ENCODE assay signal across 10 cellular contexts in the genomic region with DNA sequence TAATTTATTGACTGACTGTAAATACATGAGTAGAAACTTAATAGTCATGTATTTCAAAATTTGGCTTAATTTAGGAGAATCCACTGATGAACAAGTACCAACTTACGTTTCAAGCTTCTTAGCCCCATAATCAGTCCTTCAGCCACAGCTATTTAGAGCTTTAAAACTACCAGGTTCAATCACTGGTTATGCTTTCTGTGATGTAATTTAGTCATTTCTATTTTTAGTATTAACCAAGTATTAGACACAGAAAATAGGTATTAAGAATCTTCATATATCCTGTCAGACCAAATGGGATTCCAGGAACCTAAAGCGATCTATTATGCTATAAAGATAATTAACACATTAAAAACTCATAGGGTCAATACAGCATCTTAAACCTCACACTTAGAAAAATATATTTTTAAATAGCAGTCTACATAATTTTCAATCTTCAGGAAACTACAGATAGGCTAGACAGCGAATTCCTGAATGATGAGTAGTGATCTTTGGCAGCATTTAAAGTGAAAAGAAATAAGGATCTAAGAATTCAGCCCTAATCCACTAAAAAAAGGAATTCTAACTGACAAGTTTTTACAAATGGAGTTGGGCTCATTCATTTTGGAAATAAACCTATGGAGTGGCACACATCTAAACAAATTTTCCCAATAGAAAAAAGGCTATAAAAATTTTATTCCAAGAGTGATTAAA. TPM values are rescaled to one million over a fixed set of nuclear protein-coding genes. Genes with fewer than 3 reads are reported as not detected.
DNase-seq lines count a peak whose midpoint lies in the region; ATAC-seq, FAIRE-seq and TF ChIP-seq lines count a peak whose summit lies in the region.
"Had no signal": no experiment of that assay in that cellular context is flagged by ENCODE, and none has a peak within 500 bp of the region (broad histone marks: within the 10 kb centered on the region; RNA-seq: fewer than 3 reads in every experiment).

No MANE protein-coding gene starts in this region.

- dilution Hi-C loops in endothelial cell of umbilical vein (cut with MboI; ENCODE audit: extremely low pct_ligation_motif_present, low sequenced_read_pairs): no loop called here

- no peak for TF ChIP-seq CTCF in endothelial cell of umbilical vein (IDR thresholded peaks at IDR 0.05; ENCODE audit: extremely low read depth in 1 of 2, insufficient read depth in 1 of 2, low read depth in 1 of 2, low read length in 2 of 2)
- no peak for TF ChIP-seq CTCF in smooth muscle cell (IDR thresholded peaks at IDR 0.05; ENCODE audit: borderline replicate concordance, insufficient read depth, poor library complexity, severe bottlenecking)

- H3K27ac ChIP-seq in endothelial cell of umbilical vein (ENCODE audit: insufficient read depth, low read depth, low read length) (peak overlapping the region; percentile 78), smooth muscle cell (ENCODE audit: low read depth) (peak overlapping the region; percentile 81)
- H3K27ac ChIP-seq: PC-9 had no signal

- CTCF ChIA-PET in endothelial cell of umbilical vein (lab: Charles Lee): interaction anchor here (1.0 to 1.7 kb wide), 6 partner anchors 11 to 53 kb away, joined by 3 to 14 read pairs (median 5); no protein-coding TSS in a partner anchor

- H3K9me3 ChIP-seq in endothelial cell of umbilical vein (replicated peaks; ENCODE audit: control insufficient read depth, insufficient read depth, low read length) (no peaks in the 10 kb centered on the region), smooth muscle cell (replicated peaks; ENCODE audit: low read depth) (no peaks in the 10 kb centered on the region)

- no peaks in the 10 kb centered on the region for H3K79me2 ChIP-seq in endothelial cell of umbilical vein (ENCODE audit: control insufficient read depth, insufficient read depth, low read length)
- H3K79me2 ChIP-seq in smooth muscle cell (ENCODE audit: low read depth): no peaks in the 10 kb centered on the region

- POLR2A ChIA-PET in endothelial cell of umbilical vein (lab: Charles Lee): no interaction called here

- H3K4me1 ChIP-seq in endothelial cell of umbilical vein (ENCODE audit: control insufficient read depth, extremely low read depth, insufficient read depth, low read length) (peaks cover 39% of the 10 kb centered on the region), smooth muscle cell (ENCODE audit: low read depth) (peaks cover 6% of the 10 kb centered on the region)

- ATAC-seq in GM18867 (IDR thresholded peaks at IDR 0.05; ENCODE audit: unreplicated experiment) (peak; percentile 63), HG03039 (IDR thresholded peaks at IDR 0.05; ENCODE audit: unreplicated experiment) (no peak), HG03095 (IDR thresholded peaks at IDR 0.05; ENCODE audit: unreplicated experiment) (no peak)

- peaks cover 0 to 13% of the 10 kb centered on the region in 2 experiments for H3K36me3 ChIP-seq in endothelial cell of umbilical vein (ENCODE audit: control insufficient read depth in 2 of 2, extremely low read depth in 1 of 2, insufficient read depth in 2 of 2, low read length in 2 of 2)
- peaks cover 14% of the 10 kb centered on the region for H3K36me3 ChIP-seq in smooth muscle cell (ENCODE audit: low read depth)

- H3K4me3 ChIP-seq in endothelial cell of umbilical vein (replicated peaks in 1 of 3; ENCODE audit: insufficient read depth in 1 of 3, low read depth in 1 of 3, low read length in 3 of 3) (peak overlapping the region in 1 of 3 experiments; percentile 17), smooth muscle cell (no peak overlapping the region)
- H3K4me3 ChIP-seq: PC-9 had no signal

- H3F3A ChIP-seq in smooth muscle cell (ENCODE audit: low read depth): peaks cover 4% of the 10 kb centered on the region

- H2AFZ ChIP-seq in endothelial cell of umbilical vein (ENCODE audit: low read depth, low read length): no peak overlapping the region
- no peak overlapping the region for H2AFZ ChIP-seq in smooth muscle cell (ENCODE audit: low read depth)
- H2AFZ ChIP-seq: PC-9 had no signal

- H3K4me2 ChIP-seq in endothelial cell of umbilical vein (ENCODE audit: insufficient read depth, low read length) (peak overlapping the region; percentile 49), smooth muscle cell (peak overlapping the region; percentile 69)
- H3K4me2 ChIP-seq: PC-9 had no signal

- WGBS in smooth muscle cell (ENCODE audit: low lambda C conversion rate): 65% methylated on average over 3 of the region's 3 CpGs

- DNase-seq in HS-27A (ENCODE audit: low read depth): peak; percentile 68
- peak; percentile 61 for DNase-seq in endothelial cell of umbilical vein (ENCODE audit: low read depth, low spot score)
- DNase-seq in smooth muscle cell (lab: John Stamatoyannopoulos, UW; ENCODE audit: unreplicated experiment): no peak
- no peak for DNase-seq in activated T-cell treated with anti-CD3 and anti-CD28 coated beads for 4 hours
- DNase-seq in DMS53 (lab: John Stamatoyannopoulos, UW): no peak
- DNase-seq: stimulated activated naive CD8-positive, alpha-beta T cell treated with anti-CD3 and anti-CD28 coated beads, Interleukin-15, Interleukin-2, amounts not matched to agents 100 U/mL and 50 U/mL, for 24 hours had no signal

- intact Hi-C loops in endothelial cell of umbilical vein (cut with micrococcal nuclease): loop anchor here (5.0 kb wide), 1 partner anchor 52 kb away; a partner anchor contains a TSS

- no peaks in the 10 kb centered on the region for H3K9me1 ChIP-seq in endothelial cell of umbilical vein (replicated peaks; ENCODE audit: control insufficient read depth, extremely low read depth, insufficient read depth, low read length)

- BruUV-seq in endothelial cell of umbilical vein (replicated peaks; lab: Mats Ljungman, UMichigan): TSS peak; percentile 11

- peak; percentile 12 for FAIRE-seq in endothelial cell of umbilical vein (lab: Jason Lieb, UNC)

- H3K9ac ChIP-seq in endothelial cell of umbilical vein (replicated peaks; ENCODE audit: extremely low read depth, insufficient read depth, low read length) (peak overlapping the region; percentile 41), smooth muscle cell (ENCODE audit: low read depth) (peak overlapping the region; percentile 45)

- H4K20me1 ChIP-seq in endothelial cell of umbilical vein (replicated peaks; ENCODE audit: control insufficient read depth, extremely low read depth, insufficient read depth, low read length) (no peaks in the 10 kb centered on the region), smooth muscle cell (ENCODE audit: low read depth) (no peaks in the 10 kb centered on the region)

- no peak for TF ChIP-seq POLR2A in endothelial cell of umbilical vein (IDR thresholded peaks at IDR 0.05; ENCODE audit: low read depth, low read length)

- H3K27me3 ChIP-seq in endothelial cell of umbilical vein (ENCODE audit: control insufficient read depth in 2 of 2, insufficient read depth in 2 of 2, low read length in 2 of 2) (no peaks in the 10 kb centered on the region), smooth muscle cell (ENCODE audit: low read depth) (no peaks in the 10 kb centered on the region)

TF ChIP-seq in endothelial cell of umbilical vein, 7 proteins besides CTCF, POLR2A, EP300 and RAD21:
- TF ChIP-seq EZH2 (IDR thresholded peaks at IDR 0.05; ENCODE audit: borderline replicate concordance, low read depth, low read length, severe bottlenecking): no peak
- TF ChIP-seq GATA2 (IDR thresholded peaks at IDR 0.05; ENCODE audit: insufficient read depth, insufficient read length, low read depth, low read length): no peak
- no peak for TF ChIP-seq POLR2AphosphoS5 (IDR thresholded peaks at IDR 0.05; ENCODE audit: insufficient read depth, low read depth, low read length)
- peak; percentile 26 for TF ChIP-seq JUN (IDR thresholded peaks at IDR 0.05; ENCODE audit: borderline replicate concordance, insufficient read depth, insufficient read length, low read depth)
- TF ChIP-seq FOS (IDR thresholded peaks at IDR 0.05; ENCODE audit: borderline replicate concordance, insufficient read depth, low read length): peak; percentile 40
- TF ChIP-seq, protein P1, sequence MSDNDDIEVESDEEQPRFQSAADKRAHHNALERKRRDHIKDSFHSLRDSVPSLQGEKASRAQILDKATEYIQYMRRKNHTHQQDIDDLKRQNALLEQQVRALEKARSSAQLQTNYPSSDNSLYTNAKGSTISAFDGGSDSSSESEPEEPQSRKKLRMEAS (IDR thresholded peaks at IDR 0.05; ENCODE audit: insufficient read depth, insufficient read length): no peak
- no peak for TF ChIP-seq MYC (IDR thresholded peaks at IDR 0.05; ENCODE audit: low read depth, low read length)

RNA-seq across cellular contexts. Expression of a gene that starts 51.5 kb away (rescaled TPM):
- total RNA-seq in endothelial cell of umbilical vein (59.6 and 61.8 TPM in 2 replicates), smooth muscle cell (51.9 and 59.1 TPM in 2 replicates)
- polyA plus RNA-seq in endothelial cell of umbilical vein (61.2 and 62.3 TPM in 2 replicates), smooth muscle cell (40.9 and 43.0 TPM in 2 replicates)
- polyA plus RNA-seq in endothelial cell of umbilical vein (2011; cell fraction: cytosol; rRNA removed): 71.1 and 77.7 TPM in 2 replicates
- 105 and 123 TPM in 2 replicates for polyA plus RNA-seq in endothelial cell of umbilical vein (2011; cell fraction: nucleus; rRNA removed)
- 39.2 and 49.9 TPM in 2 replicates for polyA plus RNA-seq in endothelial cell of umbilical vein (2012)
- polyA minus RNA-seq in endothelial cell of umbilical vein: 163 and 174 TPM in 2 replicates
- polyA minus RNA-seq in endothelial cell of umbilical vein (2011; cell fraction: cytosol; rRNA and poly(A)+ RNA removed): 87.2 TPM
- polyA minus RNA-seq in endothelial cell of umbilical vein (2011; cell fraction: nucleus; rRNA and poly(A)+ RNA removed): 39.6 and 72.8 TPM in 2 replicates

RNA-seq across cellular contexts. Expression of a gene that starts 59.6 kb away (rescaled TPM):
- total RNA-seq in endothelial cell of umbilical vein: 16.1 and 22.9 TPM in 2 replicates
- 9.2 and 10.2 TPM in 2 replicates for polyA plus RNA-seq in endothelial cell of umbilical vein
- polyA plus RNA-seq in endothelial cell of umbilical vein (2011; cell fraction: cytosol; rRNA removed): 6.0 and 6.1 TPM in 2 replicates
- 28.2 and 30.9 TPM in 2 replicates for polyA plus RNA-seq in endothelial cell of umbilical vein (2011; cell fraction: nucleus; rRNA removed)
- 8.0 and 12.5 TPM in 2 replicates for polyA plus RNA-seq in endothelial cell of umbilical vein (2012)
- polyA minus RNA-seq in endothelial cell of umbilical vein: 16.0 and 18.8 TPM in 2 replicates
- polyA minus RNA-seq in endothelial cell of umbilical vein (2011; cell fraction: cytosol; rRNA and poly(A)+ RNA removed): 3.3 TPM
- 21.5 and 22.6 TPM in 2 replicates for polyA minus RNA-seq in endothelial cell of umbilical vein (2011; cell fraction: nucleus; rRNA and poly(A)+ RNA removed)
- total RNA-seq in smooth muscle cell: 11.7 and 12.2 TPM in 2 replicates
- 8.1 and 11.0 TPM in 2 replicates for polyA plus RNA-seq in smooth muscle cell

Comparison
In these comparisons a context has a peak if more than half of its experiments do, and no peak if none do; other contexts are left out.
1. DNase-seq: peak in HS-27A (single experiment) and endothelial cell of umbilical vein (single experiment); none in smooth muscle cell (single experiment), activated T-cell treated with anti-CD3 and anti-CD28 coated beads for 4 hours (single experiment) and DMS53 (single experiment).